ENCODE assay signal across 2 cellular contexts in genomic region chr1:162719678-162720077, GRCh38.
TF ChIP-seq lines count a peak whose summit lies in the region.

No MANE protein-coding gene starts in this region.

TF ChIP-seq in liver, 16 proteins besides CTCF, POLR2A, EP300 and RAD21 (continued from another document):
- TF ChIP-seq, protein P1, sequence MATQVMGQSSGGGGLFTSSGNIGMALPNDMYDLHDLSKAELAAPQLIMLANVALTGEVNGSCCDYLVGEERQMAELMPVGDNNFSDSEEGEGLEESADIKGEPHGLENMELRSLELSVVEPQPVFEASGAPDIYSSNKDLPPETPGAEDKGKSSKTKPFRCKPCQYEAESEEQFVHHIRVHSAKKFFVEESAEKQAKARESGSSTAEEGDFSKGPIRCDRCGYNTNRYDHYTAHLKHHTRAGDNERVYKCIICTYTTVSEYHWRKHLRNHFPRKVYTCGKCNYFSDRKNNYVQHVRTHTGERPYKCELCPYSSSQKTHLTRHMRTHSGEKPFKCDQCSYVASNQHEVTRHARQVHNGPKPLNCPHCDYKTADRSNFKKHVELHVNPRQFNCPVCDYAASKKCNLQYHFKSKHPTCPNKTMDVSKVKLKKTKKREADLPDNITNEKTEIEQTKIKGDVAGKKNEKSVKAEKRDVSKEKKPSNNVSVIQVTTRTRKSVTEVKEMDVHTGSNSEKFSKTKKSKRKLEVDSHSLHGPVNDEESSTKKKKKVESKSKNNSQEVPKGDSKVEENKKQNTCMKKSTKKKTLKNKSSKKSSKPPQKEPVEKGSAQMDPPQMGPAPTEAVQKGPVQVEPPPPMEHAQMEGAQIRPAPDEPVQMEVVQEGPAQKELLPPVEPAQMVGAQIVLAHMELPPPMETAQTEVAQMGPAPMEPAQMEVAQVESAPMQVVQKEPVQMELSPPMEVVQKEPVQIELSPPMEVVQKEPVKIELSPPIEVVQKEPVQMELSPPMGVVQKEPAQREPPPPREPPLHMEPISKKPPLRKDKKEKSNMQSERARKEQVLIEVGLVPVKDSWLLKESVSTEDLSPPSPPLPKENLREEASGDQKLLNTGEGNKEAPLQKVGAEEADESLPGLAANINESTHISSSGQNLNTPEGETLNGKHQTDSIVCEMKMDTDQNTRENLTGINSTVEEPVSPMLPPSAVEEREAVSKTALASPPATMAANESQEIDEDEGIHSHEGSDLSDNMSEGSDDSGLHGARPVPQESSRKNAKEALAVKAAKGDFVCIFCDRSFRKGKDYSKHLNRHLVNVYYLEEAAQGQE (IDR thresholded peaks at IDR 0.05) = peak; percentile 58
- TF ChIP-seq FOXA2 (IDR thresholded peaks at IDR 0.05) = peak; percentile 92
- TF ChIP-seq, protein P2, sequence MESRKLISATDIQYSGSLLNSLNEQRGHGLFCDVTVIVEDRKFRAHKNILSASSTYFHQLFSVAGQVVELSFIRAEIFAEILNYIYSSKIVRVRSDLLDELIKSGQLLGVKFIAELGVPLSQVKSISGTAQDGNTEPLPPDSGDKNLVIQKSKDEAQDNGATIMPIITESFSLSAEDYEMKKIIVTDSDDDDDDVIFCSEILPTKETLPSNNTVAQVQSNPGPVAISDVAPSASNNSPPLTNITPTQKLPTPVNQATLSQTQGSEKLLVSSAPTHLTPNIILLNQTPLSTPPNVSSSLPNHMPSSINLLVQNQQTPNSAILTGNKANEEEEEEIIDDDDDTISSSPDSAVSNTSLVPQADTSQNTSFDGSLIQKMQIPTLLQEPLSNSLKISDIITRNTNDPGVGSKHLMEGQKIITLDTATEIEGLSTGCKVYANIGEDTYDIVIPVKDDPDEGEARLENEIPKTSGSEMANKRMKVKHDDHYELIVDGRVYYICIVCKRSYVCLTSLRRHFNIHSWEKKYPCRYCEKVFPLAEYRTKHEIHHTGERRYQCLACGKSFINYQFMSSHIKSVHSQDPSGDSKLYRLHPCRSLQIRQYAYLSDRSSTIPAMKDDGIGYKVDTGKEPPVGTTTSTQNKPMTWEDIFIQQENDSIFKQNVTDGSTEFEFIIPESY (IDR thresholded peaks at IDR 0.05) = peak; percentile 87
- TF ChIP-seq, protein P3, sequence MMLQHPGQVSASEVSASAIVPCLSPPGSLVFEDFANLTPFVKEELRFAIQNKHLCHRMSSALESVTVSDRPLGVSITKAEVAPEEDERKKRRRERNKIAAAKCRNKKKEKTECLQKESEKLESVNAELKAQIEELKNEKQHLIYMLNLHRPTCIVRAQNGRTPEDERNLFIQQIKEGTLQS (IDR thresholded peaks at IDR 0.05) = peak; percentile 86
- peak; percentile 48 for TF ChIP-seq HNF4G (IDR thresholded peaks at IDR 0.05)
- peak; percentile 67 to 88 for TF ChIP-seq JUND (IDR thresholded peaks at IDR 0.05)
- TF ChIP-seq, protein P4, sequence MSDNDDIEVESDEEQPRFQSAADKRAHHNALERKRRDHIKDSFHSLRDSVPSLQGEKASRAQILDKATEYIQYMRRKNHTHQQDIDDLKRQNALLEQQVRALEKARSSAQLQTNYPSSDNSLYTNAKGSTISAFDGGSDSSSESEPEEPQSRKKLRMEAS (IDR thresholded peaks at IDR 0.05) = peak; percentile 91
- peak; percentile 86 for TF ChIP-seq SP1 (IDR thresholded peaks at IDR 0.05)
- TF ChIP-seq YY1 (IDR thresholded peaks at IDR 0.05) = peak; percentile 79
TF ChIP-seq in liver: peak in this region for 14.

TF ChIP-seq in HepG2, 621 proteins besides CTCF, POLR2A, EP300 and RAD21 (continued from another document):
- no peak for TF ChIP-seq ZNF296 (CRISPR knock-in tag; conservative IDR thresholded peaks at IDR 0.05)
- TF ChIP-seq KLF15 (CRISPR knock-in tag; IDR thresholded peaks at IDR 0.05; ENCODE audit: borderline replicate concordance) = no peak
- TF ChIP-seq MXD3 (CRISPR knock-in tag; IDR thresholded peaks at IDR 0.05) = no peak
- no peak for TF ChIP-seq HMG20A (CRISPR knock-in tag; IDR thresholded peaks at IDR 0.05; ENCODE audit: borderline replicate concordance)
- no peak for TF ChIP-seq PREB (CRISPR knock-in tag; IDR thresholded peaks at IDR 0.05)
- TF ChIP-seq NCOA2 (CRISPR knock-in tag; IDR thresholded peaks at IDR 0.05) = no peak
- TF ChIP-seq, protein P5, sequence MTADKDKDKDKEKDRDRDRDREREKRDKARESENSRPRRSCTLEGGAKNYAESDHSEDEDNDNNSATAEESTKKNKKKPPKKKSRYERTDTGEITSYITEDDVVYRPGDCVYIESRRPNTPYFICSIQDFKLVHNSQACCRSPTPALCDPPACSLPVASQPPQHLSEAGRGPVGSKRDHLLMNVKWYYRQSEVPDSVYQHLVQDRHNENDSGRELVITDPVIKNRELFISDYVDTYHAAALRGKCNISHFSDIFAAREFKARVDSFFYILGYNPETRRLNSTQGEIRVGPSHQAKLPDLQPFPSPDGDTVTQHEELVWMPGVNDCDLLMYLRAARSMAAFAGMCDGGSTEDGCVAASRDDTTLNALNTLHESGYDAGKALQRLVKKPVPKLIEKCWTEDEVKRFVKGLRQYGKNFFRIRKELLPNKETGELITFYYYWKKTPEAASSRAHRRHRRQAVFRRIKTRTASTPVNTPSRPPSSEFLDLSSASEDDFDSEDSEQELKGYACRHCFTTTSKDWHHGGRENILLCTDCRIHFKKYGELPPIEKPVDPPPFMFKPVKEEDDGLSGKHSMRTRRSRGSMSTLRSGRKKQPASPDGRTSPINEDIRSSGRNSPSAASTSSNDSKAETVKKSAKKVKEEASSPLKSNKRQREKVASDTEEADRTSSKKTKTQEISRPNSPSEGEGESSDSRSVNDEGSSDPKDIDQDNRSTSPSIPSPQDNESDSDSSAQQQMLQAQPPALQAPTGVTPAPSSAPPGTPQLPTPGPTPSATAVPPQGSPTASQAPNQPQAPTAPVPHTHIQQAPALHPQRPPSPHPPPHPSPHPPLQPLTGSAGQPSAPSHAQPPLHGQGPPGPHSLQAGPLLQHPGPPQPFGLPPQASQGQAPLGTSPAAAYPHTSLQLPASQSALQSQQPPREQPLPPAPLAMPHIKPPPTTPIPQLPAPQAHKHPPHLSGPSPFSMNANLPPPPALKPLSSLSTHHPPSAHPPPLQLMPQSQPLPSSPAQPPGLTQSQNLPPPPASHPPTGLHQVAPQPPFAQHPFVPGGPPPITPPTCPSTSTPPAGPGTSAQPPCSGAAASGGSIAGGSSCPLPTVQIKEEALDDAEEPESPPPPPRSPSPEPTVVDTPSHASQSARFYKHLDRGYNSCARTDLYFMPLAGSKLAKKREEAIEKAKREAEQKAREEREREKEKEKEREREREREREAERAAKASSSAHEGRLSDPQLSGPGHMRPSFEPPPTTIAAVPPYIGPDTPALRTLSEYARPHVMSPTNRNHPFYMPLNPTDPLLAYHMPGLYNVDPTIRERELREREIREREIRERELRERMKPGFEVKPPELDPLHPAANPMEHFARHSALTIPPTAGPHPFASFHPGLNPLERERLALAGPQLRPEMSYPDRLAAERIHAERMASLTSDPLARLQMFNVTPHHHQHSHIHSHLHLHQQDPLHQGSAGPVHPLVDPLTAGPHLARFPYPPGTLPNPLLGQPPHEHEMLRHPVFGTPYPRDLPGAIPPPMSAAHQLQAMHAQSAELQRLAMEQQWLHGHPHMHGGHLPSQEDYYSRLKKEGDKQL (CRISPR knock-in tag; IDR thresholded peaks at IDR 0.05; ENCODE audit: low read depth) = no peak
- no peak for TF ChIP-seq ATF2 (CRISPR knock-in tag; IDR thresholded peaks at IDR 0.05)
- TF ChIP-seq, protein P6, sequence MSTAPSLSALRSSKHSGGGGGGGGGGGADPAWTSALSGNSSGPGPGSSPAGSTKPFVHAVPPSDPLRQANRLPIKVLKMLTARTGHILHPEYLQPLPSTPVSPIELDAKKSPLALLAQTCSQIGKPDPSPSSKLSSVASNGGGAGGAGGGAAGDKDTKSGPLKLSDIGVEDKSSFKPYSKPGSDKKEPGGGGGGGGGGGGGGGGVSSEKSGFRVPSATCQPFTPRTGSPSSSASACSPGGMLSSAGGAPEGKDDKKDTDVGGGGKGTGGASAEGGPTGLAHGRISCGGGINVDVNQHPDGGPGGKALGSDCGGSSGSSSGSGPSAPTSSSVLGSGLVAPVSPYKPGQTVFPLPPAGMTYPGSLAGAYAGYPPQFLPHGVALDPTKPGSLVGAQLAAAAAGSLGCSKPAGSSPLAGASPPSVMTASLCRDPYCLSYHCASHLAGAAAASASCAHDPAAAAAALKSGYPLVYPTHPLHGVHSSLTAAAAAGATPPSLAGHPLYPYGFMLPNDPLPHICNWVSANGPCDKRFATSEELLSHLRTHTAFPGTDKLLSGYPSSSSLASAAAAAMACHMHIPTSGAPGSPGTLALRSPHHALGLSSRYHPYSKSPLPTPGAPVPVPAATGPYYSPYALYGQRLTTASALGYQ (CRISPR knock-in tag; IDR thresholded peaks at IDR 0.05) = no peak
- no peak for TF ChIP-seq ZNF607 (CRISPR knock-in tag; IDR thresholded peaks at IDR 0.05; ENCODE audit: borderline replicate concordance)
- no peak for TF ChIP-seq ZNF362 (CRISPR knock-in tag; IDR thresholded peaks at IDR 0.05; ENCODE audit: borderline replicate concordance)
- no peak for TF ChIP-seq TMF1 (CRISPR knock-in tag; IDR thresholded peaks at IDR 0.05; ENCODE audit: low read depth)
- TF ChIP-seq NR2F2 (IDR thresholded peaks at IDR 0.05; ENCODE audit: borderline replicate concordance, low read depth) = no peak
